Comparison of ENCODE assay signal across 34 cellular contexts in genomic region chr2:46424937-46425336, GRCh38. TPM values are rescaled to one million over a fixed set of nuclear protein-coding genes. Genes with fewer than 3 reads are reported as not detected.
"Had no signal": no experiment of that assay in that cellular context is flagged by ENCODE, and none has a peak within 500 bp of the region (broad histone marks: within the 10 kb centered on the region; RNA-seq: fewer than 3 reads in every experiment).

No MANE protein-coding gene starts in this region.

- H3K4me1 ChIP-seq: left ventricle myocardium inferior, right atrium auricular region, sigmoid colon, spleen, suprapubic skin, tibial artery, uterus had no signal

- DNase-seq: hypothalamus; immature natural killer cell; kidney; left colon; left ventricle myocardium inferior; mesendoderm; naive B cell; natural killer cell; ovary; sigmoid colon; small intestine; spleen; stimulated activated CD4-positive, alpha-beta T cell treated with anti-CD3 and anti-CD28 coated beads, Interleukin-4, amount 100 ng/mL, for 24 hours; stimulated activated naive CD4-positive, alpha-beta T cell; tibial artery; uterus had no signal

- H3K4me3 Mint-ChIP-seq: immature natural killer cell; mesothelial cell of epicardium; naive B cell; natural killer cell; stimulated activated effector memory CD8-positive, alpha-beta T cell treated with anti-CD3 and anti-CD28 coated beads, Interleukin-12 subunit alpha, Interleukin-12 subunit beta, amount 100 ng/mL, for 72 hours; stimulated activated naive CD8-positive, alpha-beta T cell treated with anti-CD3 and anti-CD28 coated beads, Interleukin-15, Interleukin-2, amounts not matched to agents 100 ng/mL and 50 ng/mL, for 24 hours; type B pancreatic cell had no signal

- H3K9me3 Mint-ChIP-seq: immature natural killer cell; natural killer cell; stimulated activated effector memory CD8-positive, alpha-beta T cell treated with anti-CD3 and anti-CD28 coated beads, Interleukin-12 subunit alpha, Interleukin-12 subunit beta, amount 100 ng/mL, for 72 hours had no signal

- H3K4me3 ChIP-seq: left ventricle myocardium inferior, lung, ovary, right atrium auricular region, sigmoid colon, spleen, suprapubic skin, thoracic aorta, tibial artery, uterus had no signal

- H3K9me3 ChIP-seq: ovary, sigmoid colon, suprapubic skin, thoracic aorta, tibial artery, uterus had no signal

- H3K36me3 Mint-ChIP-seq: immature natural killer cell; mesothelial cell of epicardium; naive B cell; natural killer cell; stimulated activated effector memory CD8-positive, alpha-beta T cell treated with anti-CD3 and anti-CD28 coated beads, Interleukin-12 subunit alpha, Interleukin-12 subunit beta, amount 100 ng/mL, for 72 hours; type B pancreatic cell had no signal

- H3K27me3 Mint-ChIP-seq: naive B cell; progenitor cell of endocrine pancreas; stimulated activated naive CD8-positive, alpha-beta T cell treated with anti-CD3 and anti-CD28 coated beads, Interleukin-15, Interleukin-2, amounts not matched to agents 100 ng/mL and 50 ng/mL, for 24 hours; type B pancreatic cell had no signal

- FAIRE-seq: islet of Langerhans had no signal

- H3K4me1 Mint-ChIP-seq: immature natural killer cell; mesothelial cell of epicardium; naive B cell; natural killer cell; stimulated activated effector memory CD8-positive, alpha-beta T cell treated with anti-CD3 and anti-CD28 coated beads, Interleukin-12 subunit alpha, Interleukin-12 subunit beta, amount 100 ng/mL, for 72 hours had no signal

- H3K36me3 ChIP-seq: left ventricle myocardium inferior, ovary, right atrium auricular region, sigmoid colon, spleen, suprapubic skin, thoracic aorta, tibial artery, uterus had no signal

- ATAC-seq: left colon, natural killer cell had no signal

- H3K27ac Mint-ChIP-seq: immature natural killer cell; mesothelial cell of epicardium; naive B cell; natural killer cell; progenitor cell of endocrine pancreas; stimulated activated effector memory CD8-positive, alpha-beta T cell treated with anti-CD3 and anti-CD28 coated beads, Interleukin-12 subunit alpha, Interleukin-12 subunit beta, amount 100 ng/mL, for 72 hours; stimulated activated naive CD8-positive, alpha-beta T cell treated with anti-CD3 and anti-CD28 coated beads, Interleukin-15, Interleukin-2, amounts not matched to agents 100 ng/mL and 50 ng/mL, for 24 hours; type B pancreatic cell had no signal

- H3K27me3 ChIP-seq: ovary, right atrium auricular region, sigmoid colon, spleen, suprapubic skin, tibial artery, uterus had no signal

- H3K27ac ChIP-seq: left ventricle myocardium inferior, ovary, right atrium auricular region, sigmoid colon, spleen, suprapubic skin, thoracic aorta, tibial artery, uterus had no signal

RNA-seq across cellular contexts. Expression of gene TMEM247, which starts 54.4 kb away (rescaled TPM):
- total RNA-seq: kidney, left colon, left ventricle myocardium inferior, lower leg skin, lung, mesothelial cell of epicardium, mononuclear cell, natural killer cell, omental fat pad, ovary, progenitor cell of endocrine pancreas, pulmonary artery endothelial cell, renal cortical epithelial cell, right atrium auricular region, sigmoid colon, spleen, subcutaneous adipose tissue, suprapubic skin, thoracic aorta, ureter, uterus had no signal
- polyA plus RNA-seq: immature natural killer cell, lung, neural cell, ovary, sigmoid colon, small intestine, spleen had no signal
